26 cellular contexts compared by ENCODE assay signal in genomic region chr16:53489754-53490153, GRCh38. TPM values are rescaled to one million over a fixed set of nuclear protein-coding genes. Genes with fewer than 3 reads are reported as not detected.
DNase-seq lines count a peak whose midpoint lies in the region; ATAC-seq and TF ChIP-seq lines count a peak whose summit lies in the region.
"Had no signal": no experiment of that assay in that cellular context is flagged by ENCODE, and none has a peak within 500 bp of the region (broad histone marks: within the 10 kb centered on the region; RNA-seq: fewer than 3 reads in every experiment).

No MANE protein-coding gene starts in this region.

- POLR2A ChIA-PET in CD4-positive, alpha-beta T cell (lab: Charles Lee), result interaction anchor here (0.6 to 2.7 kb wide), 10 partner anchors 10 to 493 kb away, joined by 3 to 16 read pairs (median 6); partner anchors contain the start of genes AKTIP and RBL2

- peaks cover 15% of the 10 kb centered on the region for H3K9me3 Mint-ChIP-seq in activated naive CD4-positive, alpha-beta T cell treated with anti-CD3 and anti-CD28 coated beads for 36 hours
- peaks cover 10% of the 10 kb centered on the region for H3K9me3 Mint-ChIP-seq in CD4-positive, alpha-beta T cell
- peaks cover 4% of the 10 kb centered on the region for H3K9me3 Mint-ChIP-seq in activated naive CD8-positive, alpha-beta T cell (ENCODE audit: low read depth)
- peaks cover 8% of the 10 kb centered on the region for H3K9me3 Mint-ChIP-seq in activated CD8-positive, alpha-beta memory T cell treated with anti-CD3 and anti-CD28 coated beads, Interleukin-2, amount 10 ng/mL, durations not matched to agents 7 days and 5 days (ENCODE audit: low read depth)

- H3K27me3 ChIP-seq in CD4-positive, alpha-beta T cell (ENCODE audit: control insufficient read depth, insufficient read depth, low read length), result no peaks in the 10 kb centered on the region

- peak overlapping the region; percentile 57 for H3K27ac Mint-ChIP-seq in activated naive CD4-positive, alpha-beta T cell treated with anti-CD3 and anti-CD28 coated beads for 36 hours
- H3K27ac Mint-ChIP-seq in CD4-positive, alpha-beta T cell, result peak overlapping the region; percentile 72
- peak overlapping the region; percentile 89 for H3K27ac Mint-ChIP-seq in activated naive CD8-positive, alpha-beta T cell
- H3K27ac Mint-ChIP-seq in activated CD8-positive, alpha-beta memory T cell treated with anti-CD3 and anti-CD28 coated beads, Interleukin-2, amount 10 ng/mL, durations not matched to agents 7 days and 5 days, result no peak overlapping the region
- H3K27ac Mint-ChIP-seq: activated CD4-positive, alpha-beta T cell treated with anti-CD3 and anti-CD28 coated beads, Interleukin-2, amount 10 ng/mL, durations not matched to agents 7 days and 5 days; B cell had no signal

- H3K4me3 Mint-ChIP-seq in activated naive CD4-positive, alpha-beta T cell treated with anti-CD3 and anti-CD28 coated beads for 36 hours, result no peak overlapping the region
- no peak overlapping the region for H3K4me3 Mint-ChIP-seq in CD4-positive, alpha-beta T cell
- no peak overlapping the region for H3K4me3 Mint-ChIP-seq in activated naive CD8-positive, alpha-beta T cell
- H3K4me3 Mint-ChIP-seq in activated CD8-positive, alpha-beta memory T cell treated with anti-CD3 and anti-CD28 coated beads, Interleukin-2, amount 10 ng/mL, durations not matched to agents 7 days and 5 days, result no peak overlapping the region
- H3K4me3 Mint-ChIP-seq: activated CD4-positive, alpha-beta T cell treated with anti-CD3 and anti-CD28 coated beads, Interleukin-2, amount 10 ng/mL, durations not matched to agents 7 days and 5 days; B cell had no signal

- H3K27me3 Mint-ChIP-seq in activated naive CD4-positive, alpha-beta T cell treated with anti-CD3 and anti-CD28 coated beads for 36 hours (ENCODE audit: low read depth), result no peaks in the 10 kb centered on the region
- H3K27me3 Mint-ChIP-seq in CD4-positive, alpha-beta T cell, result no peaks in the 10 kb centered on the region
- no peaks in the 10 kb centered on the region for H3K27me3 Mint-ChIP-seq in activated naive CD8-positive, alpha-beta T cell
- H3K27me3 Mint-ChIP-seq in activated CD8-positive, alpha-beta memory T cell treated with anti-CD3 and anti-CD28 coated beads, Interleukin-2, amount 10 ng/mL, durations not matched to agents 7 days and 5 days, result no peaks in the 10 kb centered on the region
- H3K27me3 Mint-ChIP-seq: activated CD4-positive, alpha-beta T cell treated with anti-CD3 and anti-CD28 coated beads, Interleukin-2, amount 10 ng/mL, durations not matched to agents 7 days and 5 days; B cell had no signal

- CTCF ChIA-PET in activated naive CD4-positive, alpha-beta T cell treated with anti-CD3 and anti-CD28 coated beads for 36 hours (lab: Charles Lee), result interaction anchor here (0.5 to 1.1 kb wide), 3 partner anchors 10 to 98 kb away, joined by 3 to 4 read pairs (median 3); no protein-coding TSS in a partner anchor
- CTCF ChIA-PET in CD4-positive, alpha-beta T cell (lab: Charles Lee), result interaction anchor here (1.3 kb wide), 1 partner anchor 20 kb away, joined by 3 read pairs; no protein-coding TSS in a partner anchor
- CTCF ChIA-PET in activated CD8-positive, alpha-beta memory T cell treated with anti-CD3 and anti-CD28 coated beads, Interleukin-2, amount 10 ng/mL, durations not matched to agents 7 days and 5 days (lab: Charles Lee), result interaction anchor here (1.6 kb wide), 1 partner anchor 10 kb away, joined by 5 read pairs; no protein-coding TSS in a partner anchor

- H3K27ac ChIP-seq in CD4-positive, alpha-beta T cell (ENCODE audit: low read depth, low read length), result no peak overlapping the region
- H3K27ac ChIP-seq: GM23248 had no signal

- no peak for DNase-seq in activated naive CD4-positive, alpha-beta T cell treated with anti-CD3 and anti-CD28 coated beads for 36 hours
- DNase-seq in activated naive CD4-positive, alpha-beta T cell (lab: John Stamatoyannopoulos, UW), result no peak
- DNase-seq in CD4-positive, alpha-beta T cell, result no peak
- DNase-seq in myocyte (ENCODE audit: low read depth) (peak; percentile 9), KG1 (lab: John Stamatoyannopoulos, UW) (no peak)
- DNase-seq in activated CD8-positive, alpha-beta memory T cell treated with anti-CD3 and anti-CD28 coated beads, Interleukin-2, amount 10 ng/mL, durations not matched to agents 7 days and 5 days, result no peak
- DNase-seq in NK-92 treated with Interleukin-12 subunit alpha and Interleukin-12 subunit beta, amount 100 ng/mL, for 24 hours (lab: John Stamatoyannopoulos, UW), result no peak
- DNase-seq: activated CD4-positive, alpha-beta T cell treated with anti-CD3 and anti-CD28 coated beads, Interleukin-2, amount 10 ng/mL, durations not matched to agents 7 days and 5 days; activated CD8-positive, alpha-beta memory T cell treated with anti-CD3 and anti-CD28 coated beads, Interleukin-2, amount 50 U/mL, for 4 hours; COR-L47; cortex of kidney; DMS53; GM23248; Kasumi-1; mesendoderm; MV-4-11; NCI-H1436 treated with DMSO at 0.1 percent for 48 hours; NCI-H2107; NCI-H446; retina; SK-N-SH; stimulated activated CD4-positive, alpha-beta T cell treated with anti-CD3 and anti-CD28 coated beads, Interleukin-2, amount 100 ng/mL, for 24 hours; trophoblast cell had no signal

- peaks cover 23% of the 10 kb centered on the region for H3K9me3 ChIP-seq in CD4-positive, alpha-beta T cell (ENCODE audit: control insufficient read depth, low read length)
- H3K9me3 ChIP-seq: SK-N-SH had no signal

- intact Hi-C loops in activated naive CD4-positive, alpha-beta T cell treated with anti-CD3 and anti-CD28 coated beads for 36 hours (cut with micrococcal nuclease), result no loop called here
- intact Hi-C loops in CD4-positive, alpha-beta T cell (cut with DNase I, micrococcal nuclease), result no loop called here

- peaks cover 28% of the 10 kb centered on the region for H3K4me1 Mint-ChIP-seq in activated naive CD4-positive, alpha-beta T cell treated with anti-CD3 and anti-CD28 coated beads for 36 hours (ENCODE audit: low read depth)
- peaks cover 73% of the 10 kb centered on the region for H3K4me1 Mint-ChIP-seq in CD4-positive, alpha-beta T cell (ENCODE audit: low read depth)
- peaks cover 47% of the 10 kb centered on the region for H3K4me1 Mint-ChIP-seq in activated naive CD8-positive, alpha-beta T cell (ENCODE audit: low read depth)
- H3K4me1 Mint-ChIP-seq in activated CD8-positive, alpha-beta memory T cell treated with anti-CD3 and anti-CD28 coated beads, Interleukin-2, amount 10 ng/mL, durations not matched to agents 7 days and 5 days, result peaks cover 5% of the 10 kb centered on the region
- H3K4me1 Mint-ChIP-seq: B cell had no signal

- H3K36me3 Mint-ChIP-seq in activated naive CD4-positive, alpha-beta T cell treated with anti-CD3 and anti-CD28 coated beads for 36 hours (ENCODE audit: low read depth), result peaks cover 70% of the 10 kb centered on the region
- H3K36me3 Mint-ChIP-seq in CD4-positive, alpha-beta T cell (ENCODE audit: low read depth), result peaks cover 100% of the 10 kb centered on the region
- peaks cover 37% of the 10 kb centered on the region for H3K36me3 Mint-ChIP-seq in activated naive CD8-positive, alpha-beta T cell
- peaks cover 83% of the 10 kb centered on the region for H3K36me3 Mint-ChIP-seq in activated CD8-positive, alpha-beta memory T cell treated with anti-CD3 and anti-CD28 coated beads, Interleukin-2, amount 10 ng/mL, durations not matched to agents 7 days and 5 days

- no peak for TF ChIP-seq CTCF in CD4-positive, alpha-beta T cell (IDR thresholded peaks at IDR 0.05)

- no peak for ATAC-seq in CD4-positive, alpha-beta T cell (ENCODE audit: poor library complexity)
- no peak for ATAC-seq in activated CD8-positive, alpha-beta memory T cell treated with anti-CD3 and anti-CD28 coated beads, Interleukin-2, amount 10 ng/mL, durations not matched to agents 7 days and 5 days
- ATAC-seq: HepG2 had no signal

RNA-seq across cellular contexts. Expression of gene AKTIP, which starts 13.3 kb away (rescaled TPM):
- total RNA-seq in activated naive CD4-positive, alpha-beta T cell treated with anti-CD3 and anti-CD28 coated beads for 36 hours, result 10 to 100 TPM; 26.1 to 27.3 TPM
- 10 to 100 TPM; 51.2 to 53.3 TPM for total RNA-seq in CD4-positive, alpha-beta T cell
- 24.6 and 34.7 TPM in 2 replicates for total RNA-seq in myocyte
- polyA plus RNA-seq in myocyte (2012), result 27.9 TPM
- total RNA-seq in activated CD8-positive, alpha-beta memory T cell treated with anti-CD3 and anti-CD28 coated beads, Interleukin-2, amount 10 ng/mL, durations not matched to agents 7 days and 5 days, result 10 to 100 TPM; 39.7 to 45.8 TPM

RNA-seq across cellular contexts. Expression of gene RBL2, which starts 55.5 kb away (rescaled TPM):
- 100 to 1,000 TPM in 1 of 2 experiments, 10 to 100 TPM in 1; 99.2 to 100 TPM for total RNA-seq in activated naive CD4-positive, alpha-beta T cell treated with anti-CD3 and anti-CD28 coated beads for 36 hours
- total RNA-seq in CD4-positive, alpha-beta T cell, result 100 to 1,000 TPM; 102 TPM
- total RNA-seq in myocyte, result 43.9 and 49.1 TPM in 2 replicates
- polyA plus RNA-seq in myocyte (2012), result 20.9 TPM
- 100 to 1,000 TPM; 121 to 155 TPM for total RNA-seq in activated CD8-positive, alpha-beta memory T cell treated with anti-CD3 and anti-CD28 coated beads, Interleukin-2, amount 10 ng/mL, durations not matched to agents 7 days and 5 days
